ENCODE assay signal across 10 cellular contexts in the genomic region with DNA sequence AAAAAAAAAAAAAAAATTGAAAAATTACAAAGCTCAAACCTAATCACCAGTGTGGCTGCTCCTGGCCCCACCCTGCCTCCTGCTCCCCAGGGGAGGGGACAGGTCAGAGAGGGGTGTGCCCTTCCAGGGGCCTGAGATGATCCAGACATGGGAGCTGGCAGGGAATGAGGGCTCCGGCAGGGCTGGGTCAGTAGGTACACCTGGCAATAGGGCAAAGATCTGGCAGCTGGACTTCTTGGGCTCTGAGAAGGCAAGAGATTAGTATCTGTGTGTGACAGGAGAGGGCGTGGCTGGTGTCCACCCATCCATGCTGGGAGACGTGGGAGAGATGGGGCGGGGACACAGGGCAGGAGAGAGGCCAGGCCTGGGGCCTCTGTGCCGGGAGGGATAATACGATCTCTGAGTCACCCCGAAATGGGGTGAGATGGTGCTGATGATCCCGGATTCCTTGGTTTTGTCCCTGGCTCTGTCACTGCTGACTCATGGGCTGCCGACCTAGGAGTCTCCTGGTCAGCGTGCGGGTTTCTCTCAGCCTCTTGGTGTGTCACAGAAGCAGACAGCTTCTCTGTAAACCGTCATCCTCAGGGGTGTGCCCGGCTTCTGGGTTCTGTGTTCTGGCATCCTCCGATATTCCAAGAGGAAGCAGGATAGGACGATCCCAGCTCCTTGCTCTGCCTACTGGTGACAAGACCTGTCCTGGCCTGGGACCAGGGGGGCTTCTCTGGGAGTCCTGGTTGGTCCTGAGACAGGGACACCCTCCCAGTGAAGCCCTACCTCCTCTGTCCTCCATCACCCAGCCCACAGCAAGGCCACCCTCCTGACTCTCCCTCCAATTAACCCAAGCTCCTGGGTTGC. TPM values are rescaled to one million over a fixed set of nuclear protein-coding genes. Genes with fewer than 3 reads are reported as not detected.
A peak's percentile ranks its signal among the peaks of the same experiment; 100 is the strongest.
DNase-seq lines count a peak whose midpoint lies in the region; ATAC-seq and TF ChIP-seq lines count a peak whose summit lies in the region.
"Had no signal": no experiment of that assay in that cellular context is flagged by ENCODE, and none has a peak within 500 bp of the region (broad histone marks: within the 10 kb centered on the region; RNA-seq: fewer than 3 reads in every experiment).

No MANE protein-coding gene starts in this region.

- H3K9me3 ChIP-seq in right atrium auricular region (no peaks in the 10 kb centered on the region), uterus (no peaks in the 10 kb centered on the region)

- H3K4me3 ChIP-seq in right atrium auricular region = no peak overlapping the region
- no peak overlapping the region for H3K4me3 ChIP-seq in uterus

- H3K9me3 Mint-ChIP-seq in immature natural killer cell = no peaks in the 10 kb centered on the region

- peaks cover 0 to 11% of the 10 kb centered on the region in 2 donors for H3K4me1 Mint-ChIP-seq in immature natural killer cell

- no peak overlapping the region for H3K4me3 Mint-ChIP-seq in immature natural killer cell

- H3K36me3 ChIP-seq in right atrium auricular region (no peaks in the 10 kb centered on the region), uterus (no peaks in the 10 kb centered on the region)

- no peaks in the 10 kb centered on the region for H3K36me3 Mint-ChIP-seq in immature natural killer cell

- H3K27me3 ChIP-seq in right atrium auricular region (no peaks in the 10 kb centered on the region), uterus (no peaks in the 10 kb centered on the region)

- peak; percentile 44 for ATAC-seq in Right ventricle myocardium superior (ENCODE audit: poor library complexity)
- no peak for ATAC-seq in HG03442 (IDR thresholded peaks at IDR 0.05; ENCODE audit: unreplicated experiment)
- ATAC-seq in GM21717 (IDR thresholded peaks at IDR 0.05; ENCODE audit: unreplicated experiment) = no peak

- no peak for TF ChIP-seq CTCF in right atrium auricular region (IDR thresholded peaks at IDR 0.05)
- no peak for TF ChIP-seq CTCF in uterus (IDR thresholded peaks at IDR 0.05)

- no peak for TF ChIP-seq POLR2A in uterus (IDR thresholded peaks at IDR 0.05)

- H3K27ac Mint-ChIP-seq in immature natural killer cell = no peak overlapping the region

- DNase-seq in Right ventricle myocardium superior (peak; percentile 38), right atrium auricular region (ENCODE audit: low spot score) (no peak), T1000 (lab: John Stamatoyannopoulos, UW) (peak; percentile 91), iPS-NIHi11 (ENCODE audit: low spot score) (peak; percentile 50), uterus (peak; percentile 40 to 50), immature natural killer cell (no peak)
- DNase-seq: hippocampal formation had no signal

- peaks cover 8 to 15% (median 10%) of the 10 kb centered on the region in 3 donors for H3K27me3 Mint-ChIP-seq in immature natural killer cell (ENCODE audit: low read depth in 3 of 3)

- H3K4me1 ChIP-seq in right atrium auricular region (peaks cover 0 to 3% of the 10 kb centered on the region in 2 donors), uterus (no peaks in the 10 kb centered on the region)

- intact Hi-C loops in Right ventricle myocardium superior (cut with DNase I) = no loop called here
- intact Hi-C loops in uterus (cut with DNase I; ENCODE audit: low total_unique reads) = no loop called here

- H3K27ac ChIP-seq in right atrium auricular region (no peak overlapping the region), uterus (peak overlapping the region in 1 of 2 donors; percentile 22)

RNA-seq across cellular contexts. Expression of gene CLDN4, which starts 8.2 kb away (rescaled TPM):
- total RNA-seq in Right ventricle myocardium superior (0.11 TPM), right atrium auricular region (under 1 TPM in 1 of 2 donors, not detected in 1; 0.41 TPM), uterus (10 to 100 TPM in 1 of 4 donors, 1 to 10 TPM in 2, under 1 TPM in 1; 0.77 to 55.7 (median 4.5) TPM)
- polyA plus RNA-seq in immature natural killer cell = not detected

RNA-seq across cellular contexts. Expression of gene METTL27, which starts 19.8 kb away (rescaled TPM):
- 0.43 TPM for total RNA-seq in Right ventricle myocardium superior
- total RNA-seq in right atrium auricular region = under 1 TPM in 1 of 2 donors, not detected in 1; 0.39 TPM
- 1 to 10 TPM in 3 of 4 donors, not detected in 1; 1.5 to 9.3 (median 2.8) TPM for total RNA-seq in uterus
- polyA plus RNA-seq in immature natural killer cell = under 1 TPM in 1 of 3 donors, not detected in 2; 0.46 TPM

RNA-seq across cellular contexts. Expression of gene TMEM270, which starts 38.4 kb away (rescaled TPM):
- total RNA-seq in Right ventricle myocardium superior (not detected), right atrium auricular region (not detected), uterus (1 to 10 TPM in 1 of 4 donors, not detected in 3; 1.1 TPM)
- polyA plus RNA-seq in immature natural killer cell = not detected
- total RNA-seq: subcutaneous adipose tissue had no signal

RNA-seq across cellular contexts. Expression of gene CLDN3, which starts 52.5 kb away (rescaled TPM):
- total RNA-seq in Right ventricle myocardium superior = not detected
- total RNA-seq in right atrium auricular region = not detected
- 10 to 100 TPM in 1 of 4 donors, under 1 TPM in 2, not detected in 1; 0.51 to 15.1 (median 0.88) TPM for total RNA-seq in uterus
- polyA plus RNA-seq in immature natural killer cell = not detected
- total RNA-seq: subcutaneous adipose tissue had no signal

Comparison
In these comparisons a context has a peak if more than half of its experiments do, and no peak if none do; other contexts are left out.
1. DNase-seq: peak in Right ventricle myocardium superior (single experiment), T1000 (single experiment), iPS-NIHi11 (single experiment) and uterus (2 of 2); none in right atrium auricular region (single experiment) and immature natural killer cell (0 of 3).